Comparison of ENCODE assay signal across 10 cellular contexts in the genomic region with DNA sequence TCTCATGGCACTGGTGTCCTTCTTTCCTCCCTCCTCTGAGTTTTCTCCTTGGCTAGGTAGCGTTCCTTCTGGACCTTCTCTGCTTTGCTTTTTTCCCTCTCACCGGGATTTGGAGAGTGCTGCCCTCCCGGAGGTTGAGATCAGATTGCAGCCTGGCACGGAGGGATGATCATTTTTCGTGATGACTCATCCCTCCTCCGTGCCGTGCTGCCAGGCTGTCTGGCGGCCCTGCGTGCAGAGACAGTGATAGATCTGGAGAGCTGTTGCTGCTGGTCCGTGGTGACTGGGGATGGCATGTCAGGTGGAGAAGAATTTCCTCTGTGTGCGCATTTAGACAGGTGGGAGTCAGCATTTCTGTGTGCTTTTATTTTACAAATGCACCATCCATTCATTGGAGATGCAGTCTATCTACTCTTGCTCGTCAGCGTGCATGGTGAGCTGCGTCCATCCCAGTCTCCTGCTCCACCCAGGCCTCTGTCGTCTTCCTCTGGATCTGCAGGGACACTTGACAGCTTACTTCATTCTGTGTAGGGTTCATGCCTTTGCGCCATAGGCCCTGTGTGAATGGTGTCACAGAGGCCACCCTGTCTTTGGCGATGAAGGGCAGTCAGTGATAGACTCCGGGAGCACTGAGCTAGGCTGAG.
DNase-seq lines count a peak whose midpoint lies in the region; ATAC-seq and TF ChIP-seq lines count a peak whose summit lies in the region.
"Had no signal": no experiment of that assay in that cellular context is flagged by ENCODE, and none has a peak within 500 bp of the region (broad histone marks: within the 10 kb centered on the region; RNA-seq: fewer than 3 reads in every experiment).

No MANE protein-coding gene starts in this region.

- in situ Hi-C loops in Caki2 (cut with HindIII; ENCODE audit: low pct_unique_long_range_greater_than_20kb, low sequenced_read_pairs) = no loop called here

- no peaks in the 10 kb centered on the region for H3K36me3 ChIP-seq in MG63
- H3K36me3 ChIP-seq: pancreas had no signal

- DNase-seq in Caki2 (ENCODE audit: low read depth) (peak; percentile 59), MG63 (peak; percentile 91), inferior parietal cortex (ENCODE audit: extremely low spot score) (peak; percentile 35), NCI-H2029 (lab: John Stamatoyannopoulos, UW) (no peak)
- DNase-seq: pancreas, testis had no signal

- peak; percentile 98 for ATAC-seq in SK-N-SH treated with all-trans-retinoic acid at 6 μM for 48 hours
- no peak for ATAC-seq in GM18867 (IDR thresholded peaks at IDR 0.05; ENCODE audit: unreplicated experiment)
- ATAC-seq in GM19463 (IDR thresholded peaks at IDR 0.05; ENCODE audit: unreplicated experiment) = no peak
- ATAC-seq in HG03108 (IDR thresholded peaks at IDR 0.05; ENCODE audit: unreplicated experiment) = no peak

- no peak overlapping the region for H3K4me3 ChIP-seq in MG63
- H3K4me3 ChIP-seq: pancreas, testis had no signal

- no peaks in the 10 kb centered on the region for H3K27me3 ChIP-seq in MG63
- H3K27me3 ChIP-seq: pancreas, testis had no signal

- no peaks in the 10 kb centered on the region for H3K9me3 ChIP-seq in MG63
- H3K9me3 ChIP-seq: pancreas, testis had no signal

TF ChIP-seq in SK-N-SH treated with all-trans-retinoic acid at 6 μM for 48 hours, 23 proteins besides CTCF, POLR2A, EP300 and RAD21:
- TF ChIP-seq, protein P1, sequence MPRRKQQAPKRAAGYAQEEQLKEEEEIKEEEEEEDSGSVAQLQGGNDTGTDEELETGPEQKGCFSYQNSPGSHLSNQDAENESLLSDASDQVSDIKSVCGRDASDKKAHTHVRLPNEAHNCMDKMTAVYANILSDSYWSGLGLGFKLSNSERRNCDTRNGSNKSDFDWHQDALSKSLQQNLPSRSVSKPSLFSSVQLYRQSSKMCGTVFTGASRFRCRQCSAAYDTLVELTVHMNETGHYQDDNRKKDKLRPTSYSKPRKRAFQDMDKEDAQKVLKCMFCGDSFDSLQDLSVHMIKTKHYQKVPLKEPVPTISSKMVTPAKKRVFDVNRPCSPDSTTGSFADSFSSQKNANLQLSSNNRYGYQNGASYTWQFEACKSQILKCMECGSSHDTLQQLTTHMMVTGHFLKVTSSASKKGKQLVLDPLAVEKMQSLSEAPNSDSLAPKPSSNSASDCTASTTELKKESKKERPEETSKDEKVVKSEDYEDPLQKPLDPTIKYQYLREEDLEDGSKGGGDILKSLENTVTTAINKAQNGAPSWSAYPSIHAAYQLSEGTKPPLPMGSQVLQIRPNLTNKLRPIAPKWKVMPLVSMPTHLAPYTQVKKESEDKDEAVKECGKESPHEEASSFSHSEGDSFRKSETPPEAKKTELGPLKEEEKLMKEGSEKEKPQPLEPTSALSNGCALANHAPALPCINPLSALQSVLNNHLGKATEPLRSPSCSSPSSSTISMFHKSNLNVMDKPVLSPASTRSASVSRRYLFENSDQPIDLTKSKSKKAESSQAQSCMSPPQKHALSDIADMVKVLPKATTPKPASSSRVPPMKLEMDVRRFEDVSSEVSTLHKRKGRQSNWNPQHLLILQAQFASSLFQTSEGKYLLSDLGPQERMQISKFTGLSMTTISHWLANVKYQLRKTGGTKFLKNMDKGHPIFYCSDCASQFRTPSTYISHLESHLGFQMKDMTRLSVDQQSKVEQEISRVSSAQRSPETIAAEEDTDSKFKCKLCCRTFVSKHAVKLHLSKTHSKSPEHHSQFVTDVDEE (CRISPR knock-in tag; IDR thresholded peaks at IDR 0.05) = 0 out of 2 replicates have a peak, but pooled peaks have one; percentile 30
- TF ChIP-seq, protein P2, sequence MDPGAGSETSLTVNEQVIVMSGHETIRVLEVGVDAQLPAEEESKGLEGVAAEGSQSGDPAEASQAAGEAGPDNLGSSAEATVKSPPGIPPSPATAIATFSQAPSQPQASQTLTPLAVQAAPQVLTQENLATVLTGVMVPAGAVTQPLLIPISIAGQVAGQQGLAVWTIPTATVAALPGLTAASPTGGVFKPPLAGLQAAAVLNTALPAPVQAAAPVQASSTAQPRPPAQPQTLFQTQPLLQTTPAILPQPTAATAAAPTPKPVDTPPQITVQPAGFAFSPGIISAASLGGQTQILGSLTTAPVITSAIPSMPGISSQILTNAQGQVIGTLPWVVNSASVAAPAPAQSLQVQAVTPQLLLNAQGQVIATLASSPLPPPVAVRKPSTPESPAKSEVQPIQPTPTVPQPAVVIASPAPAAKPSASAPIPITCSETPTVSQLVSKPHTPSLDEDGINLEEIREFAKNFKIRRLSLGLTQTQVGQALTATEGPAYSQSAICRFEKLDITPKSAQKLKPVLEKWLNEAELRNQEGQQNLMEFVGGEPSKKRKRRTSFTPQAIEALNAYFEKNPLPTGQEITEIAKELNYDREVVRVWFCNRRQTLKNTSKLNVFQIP (CRISPR knock-in tag; IDR thresholded peaks at IDR 0.05; ENCODE audit: borderline replicate concordance, low read depth) = no peak
